Comparison of ENCODE assay signal across 8 cellular contexts in the genomic region with DNA sequence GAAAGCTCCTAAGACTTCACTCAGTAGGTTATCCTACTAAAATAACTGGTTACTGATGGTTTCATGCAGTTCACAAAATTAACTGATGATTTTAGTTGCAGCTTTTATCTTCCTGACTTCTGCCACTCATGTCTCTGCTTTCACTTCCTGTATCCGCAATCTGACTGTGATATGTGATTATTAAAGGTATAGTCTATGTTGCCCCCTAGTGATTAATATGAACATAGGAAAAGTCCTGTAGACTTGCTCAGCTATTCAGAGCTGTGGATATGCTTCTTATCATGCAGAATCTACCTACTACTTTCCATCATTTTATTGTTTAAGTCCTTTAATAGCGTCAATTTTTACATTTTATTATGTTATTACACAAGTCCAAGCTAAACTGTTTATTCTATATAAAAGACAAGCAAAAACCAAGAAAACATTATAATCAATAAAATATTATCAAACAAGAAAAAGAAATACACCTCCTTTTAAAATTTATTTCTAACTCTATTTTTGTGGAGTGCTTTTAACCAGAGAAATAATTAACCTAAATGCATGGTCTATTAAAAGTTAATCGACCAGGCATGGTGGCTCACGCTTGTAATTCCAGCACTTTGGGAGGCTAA. TPM values are rescaled to one million over a fixed set of nuclear protein-coding genes. Genes with fewer than 3 reads are reported as not detected.
DNase-seq lines count a peak whose midpoint lies in the region; TF ChIP-seq lines count a peak whose summit lies in the region.

No MANE protein-coding gene starts in this region.

- no peaks in the 10 kb centered on the region for H3K79me2 ChIP-seq in fibroblast of lung (ENCODE audit: control insufficient read depth, insufficient read depth, low read length)

- no peak overlapping the region for H2AFZ ChIP-seq in fibroblast of lung (ENCODE audit: low read length)

- peaks cover 10% of the 10 kb centered on the region for H3K27me3 Mint-ChIP-seq in HFFc6 (ENCODE audit: insufficient read depth)

- no peaks in the 10 kb centered on the region for H4K20me1 ChIP-seq in fibroblast of lung (ENCODE audit: control insufficient read depth, extremely low read depth, insufficient read depth, low read length)

- H3K36me3 Mint-ChIP-seq in HFFc6 (ENCODE audit: low read depth) = no peaks in the 10 kb centered on the region

- no peaks in the 10 kb centered on the region for H3K9me3 Mint-ChIP-seq in HFFc6

- 0 out of 2 replicates have a peak overlapping the region, but pooled peaks have one; percentile 1 for H3K27ac Mint-ChIP-seq in HFFc6

- H3K4me2 ChIP-seq in fibroblast of lung (ENCODE audit: extremely low read depth, insufficient read depth, low read length) = no peak overlapping the region

- intact Hi-C loops in A673 (cut with micrococcal nuclease; ENCODE audit: unreplicated experiment) = loop anchor here (2.0 to 10.0 kb wide), 2 partner anchors 209 to 299 kb away; partner anchors contain the start of gene MND1

- peak; percentile 80 for DNase-seq in A673 (ENCODE audit: low spot score)
- DNase-seq in HFFc6 = peak; percentile 57
- DNase-seq in M059J (ENCODE audit: low read depth) = peak; percentile 66
- DNase-seq in SHP77 (lab: John Stamatoyannopoulos, UW) = peak; percentile 8 to 42
- peak; percentile 48 to 60 for DNase-seq in fibroblast of lung (ENCODE audit: low read depth in 2 of 2)
- peak; percentile 63 for DNase-seq in renal cortical epithelial cell (ENCODE audit: low read depth)
- DNase-seq in COLO668 (lab: John Stamatoyannopoulos, UW; ENCODE audit: unreplicated experiment) = no peak

- H3K4me1 Mint-ChIP-seq in HFFc6 (ENCODE audit: low read depth) = peaks cover 19% of the 10 kb centered on the region

- no TSS peak for BruUV-seq in A673 (replicated peaks; lab: Mats Ljungman, UMichigan)

- TF ChIP-seq CTCF in A673 (conservative IDR thresholded peaks at IDR 0.05; ENCODE audit: low read depth, low read length) (peak; percentile 70), GM12874 (IDR thresholded peaks at IDR 0.05; ENCODE audit: insufficient read depth, low read depth, low read length) (peak; percentile 33; the same call in 1 of the 2 replicates), HFFc6 (IDR thresholded peaks at IDR 0.05) (peak; percentile 78), fibroblast of lung (conservative IDR thresholded peaks at IDR 0.05 in 1 of 2, IDR thresholded peaks at IDR 0.05 in 1 of 2; ENCODE audit: low read depth in 1 of 2, low read length in 2 of 2) (peak; percentile 21 to 50)

- POLR2A ChIA-PET in A673 (lab: Charles Lee; ENCODE audit: low non-redundant PET) = no interaction called here

- H3K27ac ChIP-seq in A673 (ENCODE audit: low read depth, low read length, poor library complexity, severe bottlenecking) (no peak overlapping the region), fibroblast of lung (ENCODE audit: insufficient read depth, low read length) (no peak overlapping the region)

- no peaks in the 10 kb centered on the region for H3K4me1 ChIP-seq in A673 (ENCODE audit: insufficient read depth, low read length, poor library complexity, severe bottlenecking)
- no peaks in the 10 kb centered on the region for H3K4me1 ChIP-seq in fibroblast of lung (ENCODE audit: control insufficient read depth, extremely low read depth, insufficient read depth, low read length)

- no peak overlapping the region; the same call in 1 of the 2 replicates for H3K4me3 Mint-ChIP-seq in HFFc6

- H3K27me3 ChIP-seq in A673 (replicated peaks; ENCODE audit: insufficient read depth, low read depth, low read length, poor library complexity) = no peaks in the 10 kb centered on the region
- H3K27me3 ChIP-seq in fibroblast of lung (ENCODE audit: control insufficient read depth, insufficient read depth, low read length) = no peaks in the 10 kb centered on the region

- no peaks in the 10 kb centered on the region for H3K36me3 ChIP-seq in A673 (ENCODE audit: insufficient read depth, low read length, poor library complexity, severe bottlenecking)
- no peaks in the 10 kb centered on the region for H3K36me3 ChIP-seq in fibroblast of lung (ENCODE audit: control insufficient read depth, insufficient read depth, low read length)

- H3K9me3 ChIP-seq in A673 (ENCODE audit: low read depth, low read length, poor library complexity, severe bottlenecking) (no peaks in the 10 kb centered on the region), fibroblast of lung (ENCODE audit: control insufficient read depth, insufficient read depth, low read depth, low read length) (no peaks in the 10 kb centered on the region)

- CTCF ChIA-PET in A673 (lab: Charles Lee) = interaction anchor here (1.1 to 1.2 kb wide), 2 partner anchors 177 to 211 kb away, joined by 3 read pairs; no protein-coding TSS in a partner anchor

- H3K9ac ChIP-seq in fibroblast of lung (ENCODE audit: insufficient read depth, low read length) = no peak overlapping the region

- H3K4me3 ChIP-seq in A673 (ENCODE audit: low read depth, low read length, poor library complexity, severe bottlenecking) (no peak overlapping the region), fibroblast of lung (replicated peaks in 1 of 4; ENCODE audit: control extremely low read depth in 1 of 4, insufficient read depth in 1 of 4, low read depth in 3 of 4, low read length in 4 of 4) (no peak overlapping the region)

RNA-seq across cellular contexts. Expression of gene TLR2, which starts 40.6 kb away (rescaled TPM):
- 0.94 and 1.1 TPM in 2 replicates for total RNA-seq in A673 (2021)
- total RNA-seq in HFFc6 (2021; fragmentation: NEBNext Ultra II Directional; extraction: Animal tissue kit (Norgen Biotek cat#: 25700)) = not detected
- 4.8 and 6.3 TPM in 2 replicates for total RNA-seq in M059J (2014; rRNA removed; shearing (Covaris generic))
- total RNA-seq in fibroblast of lung = under 0.01 and 0.77 TPM in 2 replicates
- 0.17 and 0.29 TPM in 2 replicates for polyA plus RNA-seq in fibroblast of lung
- 0.06 and 0.16 TPM in 2 replicates for polyA plus RNA-seq in fibroblast of lung (2012)
- polyA minus RNA-seq in fibroblast of lung (ENCODE audit: low replicate concordance) = not detected in 2 replicates
- 23.5 and 43.6 TPM in 2 replicates for total RNA-seq in renal cortical epithelial cell
